In the genomic region with DNA sequence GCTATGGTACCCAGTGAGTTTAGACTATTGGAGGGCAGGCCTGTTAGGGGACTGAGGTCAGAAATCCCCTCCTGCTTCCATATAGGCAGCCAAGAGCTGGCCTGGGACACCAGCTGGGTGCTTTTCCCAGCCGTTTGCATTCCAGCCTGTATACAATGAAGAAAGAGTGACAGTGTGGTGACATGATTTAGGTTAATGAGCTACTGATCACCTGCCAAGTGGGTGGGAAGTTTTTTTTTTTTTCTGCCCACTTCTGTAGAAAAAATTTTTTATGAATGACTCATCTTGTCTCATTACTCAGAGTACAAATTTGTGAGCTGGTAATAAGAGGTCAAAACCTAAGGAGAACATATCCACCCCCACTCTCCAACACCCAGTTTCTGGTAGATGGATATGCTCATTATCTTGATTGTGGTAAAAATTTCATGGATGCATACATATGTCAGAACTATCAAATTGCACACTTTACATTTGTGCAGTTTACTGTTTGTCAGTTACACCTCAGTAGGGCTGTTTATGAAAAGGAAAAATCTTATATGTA, we compare ENCODE assay signal across 9 cellular contexts. TPM values are rescaled to one million over a fixed set of nuclear protein-coding genes. Genes with fewer than 3 reads are reported as not detected.
DNase-seq lines count a peak whose midpoint lies in the region; ATAC-seq and TF ChIP-seq lines count a peak whose summit lies in the region.
"Had no signal": no experiment of that assay in that cellular context is flagged by ENCODE, and none has a peak within 500 bp of the region (broad histone marks: within the 10 kb centered on the region; RNA-seq: fewer than 3 reads in every experiment).

No MANE protein-coding gene starts in this region.

- TF ChIP-seq CTCF in progenitor cell of endocrine pancreas (IDR thresholded peaks at IDR 0.05; ENCODE audit: unreplicated experiment) = no peak

- H3K27ac Mint-ChIP-seq in progenitor cell of endocrine pancreas = peak overlapping the region; percentile 86
- H3K27ac Mint-ChIP-seq in immature natural killer cell = no peak overlapping the region
- H3K27ac Mint-ChIP-seq: natural killer cell had no signal

- H3K9me3 Mint-ChIP-seq in progenitor cell of endocrine pancreas (ENCODE audit: low read depth) (no peaks in the 10 kb centered on the region), immature natural killer cell (no peaks in the 10 kb centered on the region)
- H3K9me3 Mint-ChIP-seq: natural killer cell had no signal

- H3K27ac ChIP-seq in cingulate gyrus (ENCODE audit: low read depth, low read length) = peak overlapping the region; percentile 93

- H3K4me1 Mint-ChIP-seq in progenitor cell of endocrine pancreas (ENCODE audit: low read depth) = peaks cover 30% of the 10 kb centered on the region
- H3K4me1 Mint-ChIP-seq in immature natural killer cell = no peaks in the 10 kb centered on the region
- H3K4me1 Mint-ChIP-seq: natural killer cell had no signal

- ATAC-seq in GM18517 (IDR thresholded peaks at IDR 0.05; ENCODE audit: unreplicated experiment) = no peak
- no peak for ATAC-seq in HG02642 (IDR thresholded peaks at IDR 0.05; ENCODE audit: poor library complexity, unreplicated experiment)
- ATAC-seq in HG03432 (IDR thresholded peaks at IDR 0.05; ENCODE audit: unreplicated experiment) = no peak

- H3K27me3 Mint-ChIP-seq in progenitor cell of endocrine pancreas (no peaks in the 10 kb centered on the region), immature natural killer cell (ENCODE audit: low read depth in 3 of 3) (peaks cover 0 to 6% (median 1%) of the 10 kb centered on the region in 3 donors)

- DNase-seq in GM04503 (ENCODE audit: low read depth) (peak; percentile 53), M059J (ENCODE audit: low read depth) (peak; percentile 89), progenitor cell of endocrine pancreas (ENCODE audit: low spot score, unreplicated experiment) (no peak), immature natural killer cell (no peak)
- DNase-seq: natural killer cell had no signal

- no peak overlapping the region for H3K4me3 Mint-ChIP-seq in progenitor cell of endocrine pancreas (ENCODE audit: low read depth)
- no peak overlapping the region for H3K4me3 Mint-ChIP-seq in immature natural killer cell
- H3K4me3 Mint-ChIP-seq: natural killer cell had no signal

- H3K36me3 Mint-ChIP-seq in progenitor cell of endocrine pancreas (ENCODE audit: insufficient read depth) (no peaks in the 10 kb centered on the region), immature natural killer cell (no peaks in the 10 kb centered on the region)
- H3K36me3 Mint-ChIP-seq: natural killer cell had no signal

RNA-seq across cellular contexts. Expression of gene CGN, which starts 16.4 kb away (rescaled TPM):
- total RNA-seq in M059J (2014; rRNA removed; shearing (Covaris generic)) = 0.52 and 1.5 TPM in 2 replicates
- total RNA-seq in progenitor cell of endocrine pancreas = 127 and 128 TPM in 2 replicates
- under 1 TPM in 1 of 3 donors, not detected in 2; 0.87 TPM for polyA plus RNA-seq in immature natural killer cell

RNA-seq across cellular contexts. Expression of gene POGZ, which starts 35.5 kb away (rescaled TPM):
- total RNA-seq in M059J (2014; rRNA removed; shearing (Covaris generic)) = 14.2 and 21.6 TPM in 2 replicates
- total RNA-seq in progenitor cell of endocrine pancreas = 188 and 189 TPM in 2 replicates
- 1 to 10 TPM; 3.8 to 8.5 (median 6.7) TPM for polyA plus RNA-seq in immature natural killer cell

RNA-seq across cellular contexts. Expression of gene TUFT1, which starts 45.3 kb away (rescaled TPM):
- 13.2 and 21.1 TPM in 2 replicates for total RNA-seq in M059J (2014; rRNA removed; shearing (Covaris generic))
- 12.5 and 14.4 TPM in 2 replicates for total RNA-seq in progenitor cell of endocrine pancreas
- polyA plus RNA-seq in immature natural killer cell = 1 to 10 TPM in 2 of 3 donors, under 1 TPM in 1; 0.83 to 4.2 (median 1.3) TPM

Comparison
In these comparisons a context has a peak if more than half of its experiments do, and no peak if none do; other contexts are left out.
1. DNase-seq: peak in GM04503 (single experiment) and M059J (single experiment); none in progenitor cell of endocrine pancreas (single experiment) and immature natural killer cell (0 of 3).
2. RNA of gene CGN, which starts 16.4 kb away (total RNA-seq): 127 to 128 TPM in progenitor cell of endocrine pancreas; 0.52 to 1.5 TPM in M059J; every median in the first group is over 10 times any median in the second.